1 cellular context compared by ENCODE assay signal in genomic region chr16:54285414-54286066, GRCh38.
TF ChIP-seq lines count a peak whose summit lies in the region.

No MANE protein-coding gene starts in this region.

TF ChIP-seq in HepG2, 621 proteins besides CTCF, POLR2A, EP300 and RAD21 (continued from another document and continues in another):
- TF ChIP-seq ZNF781 (CRISPR knock-in tag; IDR thresholded peaks at IDR 0.05; ENCODE audit: borderline replicate concordance, not compliant biosample characterization): no peak
- TF ChIP-seq ZNF263 (CRISPR knock-in tag; IDR thresholded peaks at IDR 0.05): peak; percentile 1; the same call in 1 of the 2 replicates
- peak; percentile 75 for TF ChIP-seq FOXC1 (CRISPR knock-in tag; IDR thresholded peaks at IDR 0.05; ENCODE audit: borderline replicate concordance)
- no peak for TF ChIP-seq PHB2 (IDR thresholded peaks at IDR 0.05; ENCODE audit: partially characterized antibody)
- TF ChIP-seq ZNF367 (CRISPR knock-in tag; IDR thresholded peaks at IDR 0.05; ENCODE audit: borderline replicate concordance): no peak
- TF ChIP-seq, protein P1, sequence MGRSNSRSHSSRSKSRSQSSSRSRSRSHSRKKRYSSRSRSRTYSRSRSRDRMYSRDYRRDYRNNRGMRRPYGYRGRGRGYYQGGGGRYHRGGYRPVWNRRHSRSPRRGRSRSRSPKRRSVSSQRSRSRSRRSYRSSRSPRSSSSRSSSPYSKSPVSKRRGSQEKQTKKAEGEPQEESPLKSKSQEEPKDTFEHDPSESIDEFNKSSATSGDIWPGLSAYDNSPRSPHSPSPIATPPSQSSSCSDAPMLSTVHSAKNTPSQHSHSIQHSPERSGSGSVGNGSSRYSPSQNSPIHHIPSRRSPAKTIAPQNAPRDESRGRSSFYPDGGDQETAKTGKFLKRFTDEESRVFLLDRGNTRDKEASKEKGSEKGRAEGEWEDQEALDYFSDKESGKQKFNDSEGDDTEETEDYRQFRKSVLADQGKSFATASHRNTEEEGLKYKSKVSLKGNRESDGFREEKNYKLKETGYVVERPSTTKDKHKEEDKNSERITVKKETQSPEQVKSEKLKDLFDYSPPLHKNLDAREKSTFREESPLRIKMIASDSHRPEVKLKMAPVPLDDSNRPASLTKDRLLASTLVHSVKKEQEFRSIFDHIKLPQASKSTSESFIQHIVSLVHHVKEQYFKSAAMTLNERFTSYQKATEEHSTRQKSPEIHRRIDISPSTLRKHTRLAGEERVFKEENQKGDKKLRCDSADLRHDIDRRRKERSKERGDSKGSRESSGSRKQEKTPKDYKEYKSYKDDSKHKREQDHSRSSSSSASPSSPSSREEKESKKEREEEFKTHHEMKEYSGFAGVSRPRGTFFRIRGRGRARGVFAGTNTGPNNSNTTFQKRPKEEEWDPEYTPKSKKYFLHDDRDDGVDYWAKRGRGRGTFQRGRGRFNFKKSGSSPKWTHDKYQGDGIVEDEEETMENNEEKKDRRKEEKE (IDR thresholded peaks at IDR 0.05): no peak
- TF ChIP-seq UBTF (CRISPR knock-in tag; IDR thresholded peaks at IDR 0.05): peak; percentile 80
- TF ChIP-seq ZNF251 (CRISPR knock-in tag; IDR thresholded peaks at IDR 0.05): no peak
- TF ChIP-seq POLR2G (IDR thresholded peaks at IDR 0.05; ENCODE audit: low read depth, low read length): peak; percentile 29; the same call in 1 of the 2 replicates
- 0 out of 2 replicates have a peak, but pooled peaks have one; percentile 54 for TF ChIP-seq HBP1 (CRISPR knock-in tag; IDR thresholded peaks at IDR 0.05; ENCODE audit: low read depth)
- TF ChIP-seq, protein P2, sequence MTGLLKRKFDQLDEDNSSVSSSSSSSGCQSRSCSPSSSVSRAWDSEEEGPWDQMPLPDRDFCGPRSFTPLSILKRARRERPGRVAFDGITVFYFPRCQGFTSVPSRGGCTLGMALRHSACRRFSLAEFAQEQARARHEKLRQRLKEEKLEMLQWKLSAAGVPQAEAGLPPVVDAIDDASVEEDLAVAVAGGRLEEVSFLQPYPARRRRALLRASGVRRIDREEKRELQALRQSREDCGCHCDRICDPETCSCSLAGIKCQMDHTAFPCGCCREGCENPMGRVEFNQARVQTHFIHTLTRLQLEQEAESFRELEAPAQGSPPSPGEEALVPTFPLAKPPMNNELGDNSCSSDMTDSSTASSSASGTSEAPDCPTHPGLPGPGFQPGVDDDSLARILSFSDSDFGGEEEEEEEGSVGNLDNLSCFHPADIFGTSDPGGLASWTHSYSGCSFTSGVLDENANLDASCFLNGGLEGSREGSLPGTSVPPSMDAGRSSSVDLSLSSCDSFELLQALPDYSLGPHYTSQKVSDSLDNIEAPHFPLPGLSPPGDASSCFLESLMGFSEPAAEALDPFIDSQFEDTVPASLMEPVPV (CRISPR knock-in tag; IDR thresholded peaks at IDR 0.05): no peak
- no peak for TF ChIP-seq ZNF557 (CRISPR knock-in tag; IDR thresholded peaks at IDR 0.05)
- TF ChIP-seq ATRX (CRISPR knock-in tag; IDR thresholded peaks at IDR 0.05; ENCODE audit: borderline replicate concordance): no peak
- peak; percentile 60 for TF ChIP-seq ATF7-NPFF (CRISPR knock-in tag; IDR thresholded peaks at IDR 0.05; ENCODE audit: low read depth)
- TF ChIP-seq ELF3 (CRISPR knock-in tag; IDR thresholded peaks at IDR 0.05): peak; percentile 44; the same call in 1 of the 2 replicates
- 0 out of 2 replicates have a peak, but pooled peaks have one; percentile 17 for TF ChIP-seq ZBTB25 (CRISPR knock-in tag; IDR thresholded peaks at IDR 0.05)
- TF ChIP-seq RFX1 (IDR thresholded peaks at IDR 0.05): no peak
- TF ChIP-seq GATAD1 (CRISPR knock-in tag; IDR thresholded peaks at IDR 0.05): no peak
- no peak for TF ChIP-seq ZNF224 (CRISPR knock-in tag; IDR thresholded peaks at IDR 0.05)
- no peak for TF ChIP-seq ZNF260 (CRISPR knock-in tag; IDR thresholded peaks at IDR 0.05; ENCODE audit: borderline replicate concordance, low read depth)
- TF ChIP-seq ZBTB38 (CRISPR knock-in tag; IDR thresholded peaks at IDR 0.05): 0 out of 2 replicates have a peak, but pooled peaks have one; percentile 23
- TF ChIP-seq REXO4 (CRISPR knock-in tag; IDR thresholded peaks at IDR 0.05; ENCODE audit: borderline replicate concordance): no peak
- TF ChIP-seq ZNF362 (CRISPR knock-in tag; IDR thresholded peaks at IDR 0.05; ENCODE audit: borderline replicate concordance): 0 out of 2 replicates have a peak, but pooled peaks have one; percentile 45
- no peak for TF ChIP-seq RELA (CRISPR knock-in tag; IDR thresholded peaks at IDR 0.05)
- TF ChIP-seq ZSCAN22 (CRISPR knock-in tag; IDR thresholded peaks at IDR 0.05): 0 out of 2 replicates have a peak, but pooled peaks have one; percentile 47
- TF ChIP-seq MAFF (IDR thresholded peaks at IDR 0.05; ENCODE audit: low read depth, low read length): no peak
- TF ChIP-seq ZNF253 (CRISPR knock-in tag; IDR thresholded peaks at IDR 0.05; ENCODE audit: borderline replicate concordance): 0 out of 2 replicates have a peak, but pooled peaks have one; percentile 39
- 0 out of 2 replicates have a peak, but pooled peaks have one; percentile 39 for TF ChIP-seq TSC22D2 (CRISPR knock-in tag; IDR thresholded peaks at IDR 0.05; ENCODE audit: borderline replicate concordance)
- no peak; the same call in 1 of the 2 replicates for TF ChIP-seq ZNF646 (CRISPR knock-in tag; IDR thresholded peaks at IDR 0.05)
- TF ChIP-seq, protein P3, sequence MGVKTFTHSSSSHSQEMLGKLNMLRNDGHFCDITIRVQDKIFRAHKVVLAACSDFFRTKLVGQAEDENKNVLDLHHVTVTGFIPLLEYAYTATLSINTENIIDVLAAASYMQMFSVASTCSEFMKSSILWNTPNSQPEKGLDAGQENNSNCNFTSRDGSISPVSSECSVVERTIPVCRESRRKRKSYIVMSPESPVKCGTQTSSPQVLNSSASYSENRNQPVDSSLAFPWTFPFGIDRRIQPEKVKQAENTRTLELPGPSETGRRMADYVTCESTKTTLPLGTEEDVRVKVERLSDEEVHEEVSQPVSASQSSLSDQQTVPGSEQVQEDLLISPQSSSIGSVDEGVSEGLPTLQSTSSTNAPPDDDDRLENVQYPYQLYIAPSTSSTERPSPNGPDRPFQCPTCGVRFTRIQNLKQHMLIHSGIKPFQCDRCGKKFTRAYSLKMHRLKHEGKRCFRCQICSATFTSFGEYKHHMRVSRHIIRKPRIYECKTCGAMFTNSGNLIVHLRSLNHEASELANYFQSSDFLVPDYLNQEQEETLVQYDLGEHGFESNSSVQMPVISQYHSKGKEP (CRISPR knock-in tag; IDR thresholded peaks at IDR 0.05): no peak
- peak; percentile 5; the same call in 1 of the 2 replicates for TF ChIP-seq ZNF274 (CRISPR knock-in tag; IDR thresholded peaks at IDR 0.05)
- TF ChIP-seq MXD4 (CRISPR knock-in tag; IDR thresholded peaks at IDR 0.05): no peak
- peak; percentile 48; the same call in 1 of the 2 replicates for TF ChIP-seq ZNF232 (CRISPR knock-in tag; IDR thresholded peaks at IDR 0.05; ENCODE audit: borderline replicate concordance)
- peak; percentile 26; the same call in 1 of the 2 replicates for TF ChIP-seq ZNF543 (CRISPR knock-in tag; IDR thresholded peaks at IDR 0.05)
- peak; percentile 48; the same call in 1 of the 2 replicates for TF ChIP-seq PAX8 (CRISPR knock-in tag; IDR thresholded peaks at IDR 0.05; ENCODE audit: borderline replicate concordance)
- TF ChIP-seq, protein P4, sequence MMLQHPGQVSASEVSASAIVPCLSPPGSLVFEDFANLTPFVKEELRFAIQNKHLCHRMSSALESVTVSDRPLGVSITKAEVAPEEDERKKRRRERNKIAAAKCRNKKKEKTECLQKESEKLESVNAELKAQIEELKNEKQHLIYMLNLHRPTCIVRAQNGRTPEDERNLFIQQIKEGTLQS (CRISPR knock-in tag; IDR thresholded peaks at IDR 0.05): peak; percentile 52; the same call in 1 of the 2 replicates
- no peak for TF ChIP-seq PHF20 (CRISPR knock-in tag; IDR thresholded peaks at IDR 0.05)
- peak; percentile 10; the same call in 1 of the 2 replicates for TF ChIP-seq ZNF331 (CRISPR knock-in tag; IDR thresholded peaks at IDR 0.05)
- peak; percentile 77 for TF ChIP-seq BCL3 (CRISPR knock-in tag; IDR thresholded peaks at IDR 0.05)
- peak; percentile 77; the same call in 1 of the 2 replicates for TF ChIP-seq ZNF230 (CRISPR knock-in tag; IDR thresholded peaks at IDR 0.05)
